In genomic region chr12:123384318-123384993, GRCh38 we compare ENCODE assay signal across 8 cellular contexts. TPM values are rescaled to one million over a fixed set of nuclear protein-coding genes. Genes with fewer than 3 reads are reported as not detected.
DNase-seq lines count a peak whose midpoint lies in the region; ATAC-seq lines count a peak whose summit lies in the region.

No MANE protein-coding gene starts in this region.

- H3K9me3 Mint-ChIP-seq in naive B cell, result no peaks in the 10 kb centered on the region

- no peaks in the 10 kb centered on the region for H3K27me3 Mint-ChIP-seq in naive B cell

- H3K4me1 Mint-ChIP-seq in naive B cell, result peaks cover 20 to 26% (median 24%) of the 10 kb centered on the region in 3 donors

- ATAC-seq in naive B cell (ENCODE audit: low read depth in 2 of 2) (peak; percentile 4 to 7), GM19328 (IDR thresholded peaks at IDR 0.05; ENCODE audit: unreplicated experiment) (no peak)

- H3K36me3 Mint-ChIP-seq in naive B cell, result no peaks in the 10 kb centered on the region

- peak; percentile 40 for DNase-seq in stimulated activated CD4-positive, alpha-beta T cell treated with anti-CD3 and anti-CD28 coated beads, Interleukin-15, amount 100 ng/mL, for 24 hours
- no peak for DNase-seq in stimulated activated CD4-positive, alpha-beta T cell treated with anti-CD3 and anti-CD28 coated beads, Interleukin-12 subunit alpha, Interleukin-12 subunit beta, amount 100 ng/mL, for 4 hours
- DNase-seq in SK-N-DZ (ENCODE audit: low spot score) (peak; percentile 37), ecto neural progenitor cell (ENCODE audit: low spot score) (peak; percentile 71), naive B cell (no peak), iPS-NIHi11 (ENCODE audit: low spot score) (no peak), NCI-H774 (lab: John Stamatoyannopoulos, UW) (no peak)

- H3K27ac Mint-ChIP-seq in naive B cell, result peak overlapping the region in 5 of 6 donors; percentile 12 to 79 (median 28)

- H3K4me3 Mint-ChIP-seq in naive B cell, result peak overlapping the region; percentile 87 to 99 (median 95)

RNA-seq across cellular contexts. Expression of gene KMT5A, which starts 0.5 kb away (rescaled TPM):
- polyA plus RNA-seq in SK-N-DZ (2014; cell fraction: cytosol; rRNA removed), result 54.3 and 56.6 TPM in 2 replicates
- polyA plus RNA-seq in SK-N-DZ (2014; cell fraction: nucleus; rRNA removed), result 69.4 and 70.7 TPM in 2 replicates
- 1 to 10 TPM in 3 of 6 donors, under 1 TPM in 3; 0.15 to 2.7 (median 1.4) TPM for polyA plus RNA-seq in naive B cell (ENCODE audit: low read depth in 6 of 6)

RNA-seq across cellular contexts. Expression of gene SBNO1, which starts 19.8 kb away (rescaled TPM):
- polyA plus RNA-seq in SK-N-DZ (2014; cell fraction: cytosol; rRNA removed), result 17.3 and 21.6 TPM in 2 replicates
- polyA plus RNA-seq in SK-N-DZ (2014; cell fraction: nucleus; rRNA removed), result 10.0 and 13.6 TPM in 2 replicates
- polyA plus RNA-seq in naive B cell (ENCODE audit: low read depth in 6 of 6), result 10 to 100 TPM; 17.2 to 30.6 (median 24.1) TPM

RNA-seq across cellular contexts. Expression of gene RILPL2, which starts 52.0 kb away (rescaled TPM):
- polyA plus RNA-seq in SK-N-DZ (2014; cell fraction: cytosol; rRNA removed), result 1.9 and 2.9 TPM in 2 replicates
- 0.69 and 1.1 TPM in 2 replicates for polyA plus RNA-seq in SK-N-DZ (2014; cell fraction: nucleus; rRNA removed)
- 1 to 10 TPM; 2.2 to 5.3 (median 4.8) TPM for polyA plus RNA-seq in naive B cell (ENCODE audit: low read depth in 6 of 6)

Comparison
In these comparisons a context has a peak if more than half of its experiments do, and no peak if none do; other contexts are left out.
1. DNase-seq: peak in stimulated activated CD4-positive, alpha-beta T cell treated with anti-CD3 and anti-CD28 coated beads, Interleukin-15, amount 100 ng/mL, for 24 hours (single experiment), SK-N-DZ (single experiment) and ecto neural progenitor cell (single experiment); none in stimulated activated CD4-positive, alpha-beta T cell treated with anti-CD3 and anti-CD28 coated beads, Interleukin-12 subunit alpha, Interleukin-12 subunit beta, amount 100 ng/mL, for 4 hours (single experiment), naive B cell (single experiment), iPS-NIHi11 (single experiment) and NCI-H774 (single experiment).